In genomic region chr4:119510750-119511149, GRCh38 we compare ENCODE assay signal across 18 cellular contexts.
A peak's percentile ranks its signal among the peaks of the same experiment; 100 is the strongest.
DNase-seq lines count a peak whose midpoint lies in the region; FAIRE-seq and TF ChIP-seq lines count a peak whose summit lies in the region.
"Had no signal": no experiment of that assay in that cellular context is flagged by ENCODE, and none has a peak within 500 bp of the region (broad histone marks: within the 10 kb centered on the region; RNA-seq: fewer than 3 reads in every experiment).

No MANE protein-coding gene starts in this region.

- no peak overlapping the region for H3K27ac Mint-ChIP-seq in T-helper 2 cell treated with Interferon-gamma antibody and Interleukin-4, amounts not matched to agents 5 μg/mL and 100 μg/mL, for 36 hours
- H3K27ac Mint-ChIP-seq: activated T-cell treated with anti-CD3 and anti-CD28 coated beads, Interleukin-2, amount 50 U/mL, for 72 hours; immature natural killer cell had no signal

- DNase-seq in GM04504 (ENCODE audit: low read depth) (peak; percentile 30), uterus (no peak), suprapubic skin (ENCODE audit: low spot score in 2 of 2) (no peak)
- DNase-seq in T-helper 2 cell treated with Interferon-gamma antibody and Interleukin-4, amounts not matched to agents 5 μg/mL and 100 μg/mL, for 36 hours (ENCODE audit: low spot score): no peak
- DNase-seq in activated effector memory CD4-positive, alpha-beta T cell treated with Interleukin-2 at 50 U/mL for 16 hours: no peak
- DNase-seq: activated naive CD4-positive, alpha-beta T cell treated with anti-CD3 and anti-CD28 coated beads, Interleukin-2, amount 50 U/mL, for 16 hours; activated T-cell treated with anti-CD3 and anti-CD28 coated beads, Interleukin-2, amount 50 U/mL, for 72 hours; BE2C; Caco-2; effector memory CD4-positive, alpha-beta T cell; immature natural killer cell; NCI-H1436 treated with DMSO at 0.1 percent for 48 hours; NCI-H2227 treated with DMSO at 0.1 percent for 48 hours; NCI-H774; occipital lobe; right cardiac atrium had no signal

- H3K9me3 ChIP-seq in muscle layer of duodenum (ENCODE audit: control insufficient read depth in 1 of 2, low read length in 2 of 2) (no peaks in the 10 kb centered on the region), uterus (no peaks in the 10 kb centered on the region), suprapubic skin (no peaks in the 10 kb centered on the region)
- H3K9me3 ChIP-seq: BE2C, Caco-2 had no signal

- no peaks in the 10 kb centered on the region for H3K9me3 Mint-ChIP-seq in T-helper 2 cell treated with Interferon-gamma antibody and Interleukin-4, amounts not matched to agents 5 μg/mL and 100 μg/mL, for 36 hours
- H3K9me3 Mint-ChIP-seq: activated T-cell treated with anti-CD3 and anti-CD28 coated beads, Interleukin-2, amount 50 U/mL, for 72 hours; immature natural killer cell had no signal

- no peak overlapping the region for H3K4me3 ChIP-seq in muscle layer of duodenum (ENCODE audit: low read depth in 1 of 2, low read length in 2 of 2)
- no peak overlapping the region for H3K4me3 ChIP-seq in uterus
- no peak overlapping the region for H3K4me3 ChIP-seq in suprapubic skin

- intact Hi-C loops in uterus (cut with DNase I; ENCODE audit: low total_unique reads): no loop called here

- peaks cover 0 to 42% of the 10 kb centered on the region in 2 donors for H3K4me1 ChIP-seq in muscle layer of duodenum (ENCODE audit: control insufficient read depth in 1 of 2, insufficient read depth in 2 of 2, low read length in 2 of 2)
- H3K4me1 ChIP-seq in uterus: peaks cover 0 to 7% of the 10 kb centered on the region in 2 donors
- no peaks in the 10 kb centered on the region for H3K4me1 ChIP-seq in suprapubic skin
- H3K4me1 ChIP-seq: BE2C had no signal

- H3K27me3 Mint-ChIP-seq in T-helper 2 cell treated with Interferon-gamma antibody and Interleukin-4, amounts not matched to agents 5 μg/mL and 100 μg/mL, for 36 hours (ENCODE audit: low read depth): no peaks in the 10 kb centered on the region

- H3K36me3 ChIP-seq in muscle layer of duodenum (ENCODE audit: control insufficient read depth in 1 of 2, insufficient read depth in 2 of 2, low read length in 2 of 2) (peaks cover 20 to 37% of the 10 kb centered on the region in 2 donors), uterus (no peaks in the 10 kb centered on the region), suprapubic skin (peaks cover 52% of the 10 kb centered on the region)

- H3K27me3 ChIP-seq in muscle layer of duodenum (ENCODE audit: low read depth, low read length) (no peaks in the 10 kb centered on the region), uterus (no peaks in the 10 kb centered on the region), suprapubic skin (no peaks in the 10 kb centered on the region)
- H3K27me3 ChIP-seq: BE2C had no signal

- H3K36me3 Mint-ChIP-seq in T-helper 2 cell treated with Interferon-gamma antibody and Interleukin-4, amounts not matched to agents 5 μg/mL and 100 μg/mL, for 36 hours (ENCODE audit: low read depth): peaks cover 11% of the 10 kb centered on the region

- no peak overlapping the region for H3K4me3 Mint-ChIP-seq in T-helper 2 cell treated with Interferon-gamma antibody and Interleukin-4, amounts not matched to agents 5 μg/mL and 100 μg/mL, for 36 hours
- H3K4me3 Mint-ChIP-seq: activated T-cell treated with anti-CD3 and anti-CD28 coated beads, Interleukin-2, amount 50 U/mL, for 72 hours; immature natural killer cell had no signal

- no peaks in the 10 kb centered on the region for H3K4me1 Mint-ChIP-seq in T-helper 2 cell treated with Interferon-gamma antibody and Interleukin-4, amounts not matched to agents 5 μg/mL and 100 μg/mL, for 36 hours (ENCODE audit: low read depth)
- H3K4me1 Mint-ChIP-seq: immature natural killer cell had no signal

- TF ChIP-seq POLR2A in uterus (IDR thresholded peaks at IDR 0.05) (no peak), suprapubic skin (IDR thresholded peaks at IDR 0.05) (no peak)

- 56% methylated on average over 2 of the region's 2 CpGs for WGBS in suprapubic skin

- H3K27ac ChIP-seq in muscle layer of duodenum (ENCODE audit: low read length) (peak overlapping the region; percentile 16), uterus (peak overlapping the region; percentile 6 to 61), suprapubic skin (no peak overlapping the region)

- TF ChIP-seq EP300 in suprapubic skin (IDR thresholded peaks at IDR 0.05): no peak

- peak; percentile 63 for FAIRE-seq in endometrium (lab: Jason Lieb, UNC)

- no peak for TF ChIP-seq CTCF in uterus (IDR thresholded peaks at IDR 0.05)
- TF ChIP-seq CTCF in suprapubic skin (IDR thresholded peaks at IDR 0.05): no peak
